9 cellular contexts compared by ENCODE assay signal in the genomic region with DNA sequence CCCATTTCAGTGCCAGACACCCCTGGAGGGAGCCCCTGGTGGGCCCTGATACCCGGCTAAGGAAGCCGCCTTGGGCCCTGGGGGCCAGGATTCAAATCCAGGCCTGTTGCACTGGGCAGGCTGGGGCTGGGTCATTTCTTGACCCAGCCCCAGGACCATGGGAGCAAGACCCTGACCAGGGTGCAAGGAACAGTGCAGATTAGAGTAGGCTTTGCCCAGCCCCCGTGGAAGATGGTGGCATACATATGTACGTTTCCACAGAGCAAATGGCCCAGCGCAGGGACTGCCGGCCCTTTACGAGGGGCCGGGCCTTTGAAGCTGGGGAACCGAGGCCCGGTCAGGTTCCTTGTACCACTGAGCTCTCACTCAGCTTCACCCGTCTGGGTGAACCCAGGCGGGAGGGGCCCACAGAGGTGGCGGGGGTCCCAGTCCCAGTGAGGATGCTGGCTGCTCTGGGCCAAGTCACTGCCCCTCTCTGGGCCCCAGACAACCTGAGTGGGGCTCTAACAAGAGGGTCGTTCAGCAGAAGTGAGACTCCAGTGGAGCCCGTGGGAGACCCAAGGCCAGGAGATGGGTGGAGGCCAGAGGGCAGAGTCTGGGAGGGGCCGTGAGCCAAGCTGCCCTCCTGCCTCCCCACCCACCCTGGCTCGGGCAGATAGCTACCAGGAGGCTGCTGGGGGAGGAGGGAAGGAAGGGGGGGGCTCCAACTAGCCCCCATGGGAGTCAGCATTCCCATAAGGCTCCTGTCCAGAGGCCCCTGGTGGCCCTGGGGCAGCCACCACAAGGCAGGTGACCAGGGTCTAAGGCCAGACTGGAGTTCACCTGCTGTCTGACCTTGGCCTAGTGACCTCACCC. TPM values are rescaled to one million over a fixed set of nuclear protein-coding genes. Genes with fewer than 3 reads are reported as not detected.
DNase-seq lines count a peak whose midpoint lies in the region; ATAC-seq, FAIRE-seq and TF ChIP-seq lines count a peak whose summit lies in the region.
"Had no signal": no experiment of that assay in that cellular context is flagged by ENCODE, and none has a peak within 500 bp of the region (broad histone marks: within the 10 kb centered on the region; RNA-seq: fewer than 3 reads in every experiment).

No MANE protein-coding gene starts in this region.

- H3K4me3 ChIP-seq in heart left ventricle (peak overlapping the region in 11 of 12 donors; percentile 71 to 99 (median 94)), small intestine (ENCODE audit: low read depth in 1 of 2, low read length in 2 of 2) (peak overlapping the region; percentile 8 to 94), BE2C (ENCODE audit: low read depth, low read length) (no peak overlapping the region), SJCRH30 (no peak overlapping the region)

- FAIRE-seq in GM12892 (lab: Jason Lieb, UNC), result peak; percentile 64
- no peak for FAIRE-seq in small intestine (lab: Jason Lieb, UNC)

- H3K36me3 Mint-ChIP-seq in activated T-helper 1 cell treated with anti-CD3 and anti-CD28 coated beads, Interleukin-12 subunit alpha, Interleukin-12 subunit beta, Interleukin-2, Interleukin-4 antibody, amounts not matched to agents 30 ng/mL and 10 ng/mL and 1 ng/mL, durations not matched to agents 14 hours and 24 hours and 36 hours (ENCODE audit: low read depth), result no peaks in the 10 kb centered on the region

- H3K4me1 Mint-ChIP-seq in activated T-helper 1 cell treated with anti-CD3 and anti-CD28 coated beads, Interleukin-12 subunit alpha, Interleukin-12 subunit beta, Interleukin-2, Interleukin-4 antibody, amounts not matched to agents 30 ng/mL and 10 ng/mL and 1 ng/mL, durations not matched to agents 14 hours and 24 hours and 36 hours (ENCODE audit: low read depth), result peaks cover 20% of the 10 kb centered on the region

- peak overlapping the region; percentile 83 to 99 (median 96) for H3K27ac ChIP-seq in heart left ventricle
- H3K27ac ChIP-seq in small intestine (ENCODE audit: low read depth in 1 of 2, low read length in 1 of 2), result peak overlapping the region; percentile 52 to 92
- H3K27ac ChIP-seq in SJCRH30, result no peak overlapping the region

- 57 to 76% (median 74%) methylated on average over 10 to 17 of the region's 17 CpGs for WGBS in heart left ventricle, 4 donors
- 35 to 66% (median 60%) methylated on average over 14 to 17 of the region's 17 CpGs for WGBS in small intestine, 3 donors

- H3K9me3 Mint-ChIP-seq in activated T-helper 1 cell treated with anti-CD3 and anti-CD28 coated beads, Interleukin-12 subunit alpha, Interleukin-12 subunit beta, Interleukin-2, Interleukin-4 antibody, amounts not matched to agents 30 ng/mL and 10 ng/mL and 1 ng/mL, durations not matched to agents 14 hours and 24 hours and 36 hours, result no peaks in the 10 kb centered on the region

- no peaks in the 10 kb centered on the region for H3K9me3 ChIP-seq in heart left ventricle
- H3K9me3 ChIP-seq in small intestine (ENCODE audit: control insufficient read depth, low read depth), result no peaks in the 10 kb centered on the region
- no peaks in the 10 kb centered on the region for H3K9me3 ChIP-seq in BE2C
- no peaks in the 10 kb centered on the region for H3K9me3 ChIP-seq in SJCRH30 (replicated peaks)

- H3K36me3 ChIP-seq in heart left ventricle, result peaks cover 0 to 47% (median 24%) of the 10 kb centered on the region in 9 donors
- H3K36me3 ChIP-seq in small intestine (ENCODE audit: control insufficient read depth in 2 of 2, insufficient read depth in 2 of 2, low read length in 2 of 2), result peaks cover 0 to 6% of the 10 kb centered on the region in 2 donors
- H3K36me3 ChIP-seq in BE2C, result peaks cover 20% of the 10 kb centered on the region
- peaks cover 2% of the 10 kb centered on the region; the same call in 1 of the 2 replicates for H3K36me3 ChIP-seq in SJCRH30

- H3K27ac Mint-ChIP-seq in activated T-helper 1 cell treated with anti-CD3 and anti-CD28 coated beads, Interleukin-12 subunit alpha, Interleukin-12 subunit beta, Interleukin-2, Interleukin-4 antibody, amounts not matched to agents 30 ng/mL and 10 ng/mL and 1 ng/mL, durations not matched to agents 14 hours and 24 hours and 36 hours, result no peak overlapping the region

- ATAC-seq in heart left ventricle (no peak), HG03045 (IDR thresholded peaks at IDR 0.05; ENCODE audit: unreplicated experiment) (no peak), GM21825 (IDR thresholded peaks at IDR 0.05; ENCODE audit: unreplicated experiment) (no peak)

- no peaks in the 10 kb centered on the region for H3K27me3 Mint-ChIP-seq in activated T-helper 1 cell treated with anti-CD3 and anti-CD28 coated beads, Interleukin-12 subunit alpha, Interleukin-12 subunit beta, Interleukin-2, Interleukin-4 antibody, amounts not matched to agents 30 ng/mL and 10 ng/mL and 1 ng/mL, durations not matched to agents 14 hours and 24 hours and 36 hours (ENCODE audit: insufficient read depth)

- DNase-seq in GM12892 (ENCODE audit: insufficient read length), result no peak
- DNase-seq in activated T-helper 1 cell treated with anti-CD3 and anti-CD28 coated beads, Interleukin-12 subunit alpha, Interleukin-12 subunit beta, Interleukin-2, Interleukin-4 antibody, amounts not matched to agents 30 ng/mL and 10 ng/mL and 1 ng/mL, durations not matched to agents 14 hours and 24 hours and 36 hours (ENCODE audit: low spot score), result no peak
- no peak for DNase-seq in heart left ventricle
- DNase-seq in small intestine, result no peak
- DNase-seq in BE2C, result no peak
- no peak for DNase-seq in SJCRH30
- DNase-seq: stimulated activated CD4-positive, alpha-beta T cell treated with anti-CD3 and anti-CD28 coated beads, Interleukin-1b, Interleukin-23, amount 100 ng/mL, for 48 hours had no signal

- H3K4me1 ChIP-seq in heart left ventricle (peaks cover 30 to 81% (median 77%) of the 10 kb centered on the region in 12 donors), small intestine (ENCODE audit: control insufficient read depth in 2 of 2, insufficient read depth in 1 of 2, low read depth in 1 of 2, low read length in 1 of 2) (peaks cover 8 to 18% of the 10 kb centered on the region in 2 donors), BE2C (peaks cover 8% of the 10 kb centered on the region), SJCRH30 (peaks cover 11% of the 10 kb centered on the region)

- H3K4me3 Mint-ChIP-seq in activated T-helper 1 cell treated with anti-CD3 and anti-CD28 coated beads, Interleukin-12 subunit alpha, Interleukin-12 subunit beta, Interleukin-2, Interleukin-4 antibody, amounts not matched to agents 30 ng/mL and 10 ng/mL and 1 ng/mL, durations not matched to agents 14 hours and 24 hours and 36 hours, result peak overlapping the region; percentile 87

- H3K27me3 ChIP-seq in heart left ventricle (no peaks in the 10 kb centered on the region), small intestine (ENCODE audit: control insufficient read depth in 2 of 2, insufficient read depth in 2 of 2, low read length in 2 of 2) (no peaks in the 10 kb centered on the region), BE2C (no peaks in the 10 kb centered on the region), SJCRH30 (no peaks in the 10 kb centered on the region)

- TF ChIP-seq POLR2A in GM12892 (IDR thresholded peaks at IDR 0.05; ENCODE audit: low read depth, low read length) (no peak), heart left ventricle (IDR thresholded peaks at IDR 0.05) (no peak)

- intact Hi-C loops in activated T-helper 1 cell treated with anti-CD3 and anti-CD28 coated beads, Interleukin-12 subunit alpha, Interleukin-12 subunit beta, Interleukin-2, Interleukin-4 antibody, amounts not matched to agents 30 ng/mL and 10 ng/mL and 1 ng/mL, durations not matched to agents 14 hours and 24 hours and 36 hours (cut with micrococcal nuclease), result no loop called here
- intact Hi-C loops in heart left ventricle (cut with DNase I), result no loop called here

- TF ChIP-seq CTCF in heart left ventricle (IDR thresholded peaks at IDR 0.05), result no peak
- TF ChIP-seq CTCF in BE2C (IDR thresholded peaks at IDR 0.05; ENCODE audit: low read depth, low read length), result no peak

RNA-seq across cellular contexts. Expression of a gene that starts 2.7 kb away (rescaled TPM):
- 245 TPM for polyA plus RNA-seq in GM12892 (2012; ENCODE audit: missing spikeins)
- 150 and 166 TPM in 2 replicates for total RNA-seq in activated T-helper 1 cell treated with anti-CD3 and anti-CD28 coated beads, Interleukin-12 subunit alpha, Interleukin-12 subunit beta, Interleukin-2, Interleukin-4 antibody, amounts not matched to agents 30 ng/mL and 10 ng/mL and 1 ng/mL, durations not matched to agents 14 hours and 24 hours and 36 hours
- total RNA-seq in heart left ventricle, result 100 to 1,000 TPM; 129 to 318 (median 155) TPM
- polyA plus RNA-seq in heart left ventricle, result 100 to 1,000 TPM; 110 to 197 TPM
- polyA plus RNA-seq in small intestine, result 10 to 100 TPM; 47.6 to 97.7 (median 80.1) TPM
- polyA plus RNA-seq in BE2C (2012; ENCODE audit: insufficient read depth, insufficient read length, low read depth), result 117 TPM
- 33.2 and 34.5 TPM in 2 replicates for total RNA-seq in SJCRH30 (2014; rRNA removed; shearing (Covaris generic))

RNA-seq across cellular contexts. Expression of a gene that starts 32.8 kb away (rescaled TPM):
- 29.0 TPM for polyA plus RNA-seq in GM12892 (2012; ENCODE audit: missing spikeins)
- total RNA-seq in activated T-helper 1 cell treated with anti-CD3 and anti-CD28 coated beads, Interleukin-12 subunit alpha, Interleukin-12 subunit beta, Interleukin-2, Interleukin-4 antibody, amounts not matched to agents 30 ng/mL and 10 ng/mL and 1 ng/mL, durations not matched to agents 14 hours and 24 hours and 36 hours, result 27.5 and 27.7 TPM in 2 replicates
- 10 to 100 TPM; 47.3 to 81.8 (median 52.6) TPM for total RNA-seq in heart left ventricle
- polyA plus RNA-seq in heart left ventricle (10 to 100 TPM; 39.4 to 46.2 TPM), small intestine (10 to 100 TPM; 32.7 to 60.9 (median 45.2) TPM)
- polyA plus RNA-seq in BE2C (2012; ENCODE audit: insufficient read depth, insufficient read length, low read depth), result 80.0 TPM
- total RNA-seq in SJCRH30 (2014; rRNA removed; shearing (Covaris generic)), result 13.9 and 16.2 TPM in 2 replicates

RNA-seq across cellular contexts. Expression of a gene that starts 47.8 kb away (rescaled TPM):
- polyA plus RNA-seq in GM12892 (2012; ENCODE audit: missing spikeins), result 113 TPM
- total RNA-seq in activated T-helper 1 cell treated with anti-CD3 and anti-CD28 coated beads, Interleukin-12 subunit alpha, Interleukin-12 subunit beta, Interleukin-2, Interleukin-4 antibody, amounts not matched to agents 30 ng/mL and 10 ng/mL and 1 ng/mL, durations not matched to agents 14 hours and 24 hours and 36 hours, result 161 and 167 TPM in 2 replicates
- 10 to 100 TPM; 10.8 to 32.3 (median 16.7) TPM for total RNA-seq in heart left ventricle
- polyA plus RNA-seq in heart left ventricle, result 10 to 100 TPM in 1 of 2 donors, 1 to 10 TPM in 1; 7.1 to 18.6 TPM
- 10 to 100 TPM in 2 of 3 donors, 1 to 10 TPM in 1; 7.6 to 16.3 (median 12.7) TPM for polyA plus RNA-seq in small intestine
- 9.7 TPM for polyA plus RNA-seq in BE2C (2012; ENCODE audit: insufficient read depth, insufficient read length, low read depth)
- 6.9 and 9.2 TPM in 2 replicates for total RNA-seq in SJCRH30 (2014; rRNA removed; shearing (Covaris generic))

RNA-seq across cellular contexts. Expression of a gene that starts 48.4 kb away (rescaled TPM):
- polyA plus RNA-seq in GM12892 (2012; ENCODE audit: missing spikeins), result 43.2 TPM
- total RNA-seq in activated T-helper 1 cell treated with anti-CD3 and anti-CD28 coated beads, Interleukin-12 subunit alpha, Interleukin-12 subunit beta, Interleukin-2, Interleukin-4 antibody, amounts not matched to agents 30 ng/mL and 10 ng/mL and 1 ng/mL, durations not matched to agents 14 hours and 24 hours and 36 hours, result 6.7 and 7.1 TPM in 2 replicates
- total RNA-seq in heart left ventricle, result 1 to 10 TPM in 8 of 9 donors, not detected in 1; 1.7 to 6.2 (median 2.3) TPM
- 1 to 10 TPM; 4.4 to 5.8 TPM for polyA plus RNA-seq in heart left ventricle
- 1 to 10 TPM; 3.5 to 5.8 (median 4.8) TPM for polyA plus RNA-seq in small intestine
- polyA plus RNA-seq in BE2C (2012; ENCODE audit: insufficient read depth, insufficient read length, low read depth), result not detected
- total RNA-seq in SJCRH30 (2014; rRNA removed; shearing (Covaris generic)), result 0.38 TPM in 1 of 2 replicates, not detected in the other

Comparison
In these comparisons a context has a peak if more than half of its experiments do, and no peak if none do; other contexts are left out.
1. H3K4me3 ChIP-seq: peak in heart left ventricle (11 of 12) and small intestine (2 of 2); none in BE2C (single experiment) and SJCRH30 (single experiment).